Comparison of ENCODE assay signal across 1 cellular context in the genomic region with DNA sequence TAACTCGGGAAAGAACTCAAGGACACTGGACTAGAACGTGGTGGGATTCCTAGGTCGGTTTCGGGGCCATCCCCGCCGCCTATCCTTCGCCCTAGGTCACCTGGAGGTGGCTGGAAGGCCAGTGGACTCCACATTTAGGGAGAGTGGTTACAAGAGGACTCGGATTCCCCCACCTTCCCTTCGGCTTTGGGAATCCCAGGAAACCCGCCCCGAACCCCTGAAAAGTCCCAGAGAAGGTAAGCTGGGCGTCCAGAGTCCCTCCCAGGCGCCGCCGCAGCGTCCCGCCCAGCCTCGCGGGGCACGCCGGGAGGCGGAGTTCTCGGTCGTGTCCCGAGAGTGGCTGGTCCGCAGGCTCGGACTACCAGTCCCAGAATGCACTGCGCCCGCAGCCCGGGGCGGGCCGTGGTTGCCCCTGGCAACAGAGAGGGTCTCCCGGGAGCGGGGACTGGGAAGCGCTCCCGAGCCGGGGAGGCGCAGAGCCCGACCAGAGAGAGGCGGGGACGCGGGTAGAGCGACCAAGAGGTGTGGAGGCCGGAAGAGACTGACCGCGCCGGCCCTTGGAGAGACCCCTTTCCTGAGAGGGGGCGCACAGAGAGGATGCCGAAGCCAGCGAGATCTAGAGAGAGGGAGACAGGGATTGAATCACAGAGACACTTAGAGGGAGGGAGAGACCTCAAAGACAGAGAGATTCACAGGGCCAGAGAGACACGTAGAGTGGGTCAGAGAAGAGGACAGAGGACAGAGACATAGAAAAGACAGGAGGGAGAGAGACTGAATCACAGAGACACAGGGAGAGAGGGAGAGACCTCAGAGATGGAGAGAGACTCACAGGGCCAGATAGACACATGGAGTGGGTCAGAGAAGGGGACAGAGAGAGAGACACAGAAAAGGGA.
TF ChIP-seq lines count a peak whose summit lies in the region.

No MANE protein-coding gene starts in this region.

TF ChIP-seq in HepG2, 621 proteins besides CTCF, POLR2A, EP300 and RAD21 (continued from another document and continues in another):
- TF ChIP-seq, protein P1, sequence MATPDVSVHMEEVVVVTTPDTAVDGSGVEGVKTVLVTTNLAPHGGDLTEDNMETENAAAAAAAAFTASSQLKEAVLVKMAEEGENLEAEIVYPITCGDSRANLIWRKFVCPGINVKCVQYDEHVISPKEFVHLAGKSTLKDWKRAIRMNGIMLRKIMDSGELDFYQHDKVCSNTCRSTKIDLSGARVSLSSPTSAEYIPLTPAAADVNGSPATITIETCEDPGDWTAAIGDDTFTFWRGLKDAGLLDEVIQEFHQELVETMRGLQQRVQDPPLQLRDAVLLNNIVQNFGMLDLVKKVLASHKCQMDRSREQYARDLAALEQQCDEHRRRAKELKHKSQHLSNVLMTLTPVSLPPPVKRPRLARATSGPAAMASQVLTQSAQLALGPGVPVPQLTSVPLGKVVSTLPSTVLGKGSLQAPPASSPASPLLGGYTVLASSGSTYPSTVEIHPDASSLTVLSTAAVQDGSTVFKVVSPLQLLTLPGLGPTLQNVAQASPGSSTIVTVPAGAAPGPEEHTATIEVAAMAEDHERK (CRISPR knock-in tag; IDR thresholded peaks at IDR 0.05; ENCODE audit: low read depth), result peak; percentile 57; the same call in 1 of the 2 replicates
- TF ChIP-seq SMAD3 (CRISPR knock-in tag; IDR thresholded peaks at IDR 0.05) (no peak), AGO2 (optimal IDR thresholded peaks at IDR 0.05; ENCODE audit: low read depth, low read length) (peak; percentile 19), ZNF703 (CRISPR knock-in tag; IDR thresholded peaks at IDR 0.05; ENCODE audit: borderline replicate concordance) (no peak), ZBTB7A (CRISPR knock-in tag; IDR thresholded peaks at IDR 0.05) (0 out of 2 replicates have a peak, but pooled peaks have one; percentile 31), KLF12 (CRISPR knock-in tag; IDR thresholded peaks at IDR 0.05; ENCODE audit: borderline replicate concordance) (0 out of 2 replicates have a peak, but pooled peaks have one; percentile 59), ARNT (IDR thresholded peaks at IDR 0.05) (no peak), GABPA (IDR thresholded peaks at IDR 0.05; ENCODE audit: low read depth, low read length) (no peak), GABPA (CRISPR knock-in tag; IDR thresholded peaks at IDR 0.05; ENCODE audit: low read depth) (peak; percentile 44; the same call in 1 of the 2 replicates), MAZ (IDR thresholded peaks at IDR 0.05; ENCODE audit: borderline replicate concordance, low read depth, low read length) (peak; percentile 51; the same call in 1 of the 2 replicates), MAZ (CRISPR knock-in tag; IDR thresholded peaks at IDR 0.05; ENCODE audit: low read depth) (peak; percentile 81), POLR2AphosphoS2 (IDR thresholded peaks at IDR 0.05; ENCODE audit: low read depth, low read length) (0 out of 2 replicates have a peak, but pooled peaks have one; percentile 10), NFYC (CRISPR knock-in tag; IDR thresholded peaks at IDR 0.05) (peak; percentile 25; the same call in 1 of the 2 replicates), HDAC1 (CRISPR knock-in tag; IDR thresholded peaks at IDR 0.05) (0 out of 2 replicates have a peak, but pooled peaks have one; percentile 50), ZNF841 (CRISPR knock-in tag; IDR thresholded peaks at IDR 0.05; ENCODE audit: borderline replicate concordance) (no peak), IRF2 (CRISPR knock-in tag; IDR thresholded peaks at IDR 0.05) (peak; percentile 68), HNRNPL (IDR thresholded peaks at IDR 0.05; ENCODE audit: low read depth, low read length) (no peak), U2AF2 (IDR thresholded peaks at IDR 0.05; ENCODE audit: low read depth, low read length) (peak; percentile 88; the same call in 1 of the 2 replicates), SRSF9 (IDR thresholded peaks at IDR 0.05; ENCODE audit: borderline replicate concordance, insufficient read depth, low read depth, low read length, poor library complexity, severe bottlenecking) (no peak), MXI1 (IDR thresholded peaks at IDR 0.05; ENCODE audit: borderline replicate concordance, low read depth, low read length) (peak; percentile 76; the same call in 1 of the 3 replicates), CREB1 (IDR thresholded peaks at IDR 0.05) (no peak), CREB1 (CRISPR knock-in tag; IDR thresholded peaks at IDR 0.05) (peak; percentile 42; the same call in 1 of the 2 replicates), DNMT3B (CRISPR knock-in tag; conservative IDR thresholded peaks at IDR 0.05) (no peak), ETV6 (CRISPR knock-in tag; conservative IDR thresholded peaks at IDR 0.05) (no peak), HOXA3 (CRISPR knock-in tag; IDR thresholded peaks at IDR 0.05) (peak; percentile 19; the same call in 1 of the 2 replicates), HNRNPLL (IDR thresholded peaks at IDR 0.05; ENCODE audit: low read depth, low read length, poor library complexity, severe bottlenecking) (peak; percentile 86), YY1 (IDR thresholded peaks at IDR 0.05; ENCODE audit: insufficient read depth, insufficient replicate concordance, low read depth, low read length) (peak; percentile 67), RCOR2 (CRISPR knock-in tag; IDR thresholded peaks at IDR 0.05) (no peak), SPEN (CRISPR knock-in tag; IDR thresholded peaks at IDR 0.05; ENCODE audit: low read depth) (0 out of 2 replicates have a peak, but pooled peaks have one; percentile 58), KLF13 (CRISPR knock-in tag; IDR thresholded peaks at IDR 0.05) (no peak), HMG20A (CRISPR knock-in tag; IDR thresholded peaks at IDR 0.05; ENCODE audit: borderline replicate concordance) (no peak)
- TF ChIP-seq, protein P2, sequence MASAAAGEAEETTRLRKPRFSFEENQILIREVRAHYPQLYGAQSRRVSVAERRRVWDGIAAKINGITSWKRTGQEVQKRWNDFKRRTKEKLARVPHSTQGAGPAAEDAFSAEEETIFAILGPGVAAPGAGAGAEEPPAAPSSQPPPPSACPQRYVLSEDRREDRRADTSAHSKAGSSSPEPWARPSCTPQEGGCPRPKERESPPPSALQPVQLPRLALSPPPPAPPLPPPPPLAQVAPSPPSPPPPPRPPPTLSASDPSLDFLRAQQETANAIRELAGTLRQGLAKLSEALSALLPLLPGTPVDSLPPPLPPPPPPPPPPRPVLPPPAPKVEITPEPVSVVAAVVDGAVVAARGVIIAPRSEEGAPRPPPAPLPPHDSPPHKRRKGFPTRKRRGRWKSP (CRISPR knock-in tag; IDR thresholded peaks at IDR 0.05), result 0 out of 2 replicates have a peak, but pooled peaks have one; percentile 45
- TF ChIP-seq, protein P3, sequence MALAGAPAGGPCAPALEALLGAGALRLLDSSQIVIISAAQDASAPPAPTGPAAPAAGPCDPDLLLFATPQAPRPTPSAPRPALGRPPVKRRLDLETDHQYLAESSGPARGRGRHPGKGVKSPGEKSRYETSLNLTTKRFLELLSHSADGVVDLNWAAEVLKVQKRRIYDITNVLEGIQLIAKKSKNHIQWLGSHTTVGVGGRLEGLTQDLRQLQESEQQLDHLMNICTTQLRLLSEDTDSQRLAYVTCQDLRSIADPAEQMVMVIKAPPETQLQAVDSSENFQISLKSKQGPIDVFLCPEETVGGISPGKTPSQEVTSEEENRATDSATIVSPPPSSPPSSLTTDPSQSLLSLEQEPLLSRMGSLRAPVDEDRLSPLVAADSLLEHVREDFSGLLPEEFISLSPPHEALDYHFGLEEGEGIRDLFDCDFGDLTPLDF (CRISPR knock-in tag; IDR thresholded peaks at IDR 0.05), result peak; percentile 79; the same call in 1 of the 2 replicates
- TF ChIP-seq, protein P4, sequence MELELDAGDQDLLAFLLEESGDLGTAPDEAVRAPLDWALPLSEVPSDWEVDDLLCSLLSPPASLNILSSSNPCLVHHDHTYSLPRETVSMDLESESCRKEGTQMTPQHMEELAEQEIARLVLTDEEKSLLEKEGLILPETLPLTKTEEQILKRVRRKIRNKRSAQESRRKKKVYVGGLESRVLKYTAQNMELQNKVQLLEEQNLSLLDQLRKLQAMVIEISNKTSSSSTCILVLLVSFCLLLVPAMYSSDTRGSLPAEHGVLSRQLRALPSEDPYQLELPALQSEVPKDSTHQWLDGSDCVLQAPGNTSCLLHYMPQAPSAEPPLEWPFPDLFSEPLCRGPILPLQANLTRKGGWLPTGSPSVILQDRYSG (CRISPR knock-in tag; IDR thresholded peaks at IDR 0.05), result no peak
- TF ChIP-seq, protein P5, sequence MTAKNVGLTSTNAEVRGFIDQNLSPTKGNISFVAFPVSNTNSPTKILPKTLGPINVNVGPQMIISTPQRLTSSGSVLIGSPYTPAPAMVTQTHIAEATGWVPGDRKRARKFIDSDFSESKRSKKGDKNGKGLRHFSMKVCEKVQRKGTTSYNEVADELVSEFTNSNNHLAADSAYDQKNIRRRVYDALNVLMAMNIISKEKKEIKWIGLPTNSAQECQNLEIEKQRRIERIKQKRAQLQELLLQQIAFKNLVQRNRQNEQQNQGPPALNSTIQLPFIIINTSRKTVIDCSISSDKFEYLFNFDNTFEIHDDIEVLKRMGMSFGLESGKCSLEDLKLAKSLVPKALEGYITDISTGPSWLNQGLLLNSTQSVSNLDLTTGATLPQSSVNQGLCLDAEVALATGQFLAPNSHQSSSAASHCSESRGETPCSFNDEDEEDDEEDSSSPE (CRISPR knock-in tag; IDR thresholded peaks at IDR 0.05), result peak; percentile 49; the same call in 1 of the 2 replicates
- TF ChIP-seq, protein P6, sequence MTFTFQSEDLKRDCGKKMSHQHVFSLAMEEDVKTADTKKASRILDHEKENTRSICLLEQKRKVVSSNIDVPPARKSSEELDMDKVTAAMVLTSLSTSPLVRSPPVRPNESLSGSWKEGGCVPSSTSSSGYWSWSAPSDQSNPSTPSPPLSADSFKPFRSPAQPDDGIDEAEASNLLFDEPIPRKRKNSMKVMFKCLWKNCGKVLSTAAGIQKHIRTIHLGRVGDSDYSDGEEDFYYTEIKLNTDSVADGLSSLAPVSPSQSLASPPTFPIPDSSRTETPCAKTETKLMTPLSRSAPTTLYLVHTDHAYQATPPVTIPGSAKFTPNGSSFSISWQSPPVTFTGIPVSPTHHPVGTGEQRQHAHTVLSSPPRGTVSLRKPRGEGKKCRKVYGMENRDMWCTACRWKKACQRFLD (CRISPR knock-in tag; IDR thresholded peaks at IDR 0.05; ENCODE audit: borderline replicate concordance), result 0 out of 2 replicates have a peak, but pooled peaks have one; percentile 31
- TF ChIP-seq, protein P7, sequence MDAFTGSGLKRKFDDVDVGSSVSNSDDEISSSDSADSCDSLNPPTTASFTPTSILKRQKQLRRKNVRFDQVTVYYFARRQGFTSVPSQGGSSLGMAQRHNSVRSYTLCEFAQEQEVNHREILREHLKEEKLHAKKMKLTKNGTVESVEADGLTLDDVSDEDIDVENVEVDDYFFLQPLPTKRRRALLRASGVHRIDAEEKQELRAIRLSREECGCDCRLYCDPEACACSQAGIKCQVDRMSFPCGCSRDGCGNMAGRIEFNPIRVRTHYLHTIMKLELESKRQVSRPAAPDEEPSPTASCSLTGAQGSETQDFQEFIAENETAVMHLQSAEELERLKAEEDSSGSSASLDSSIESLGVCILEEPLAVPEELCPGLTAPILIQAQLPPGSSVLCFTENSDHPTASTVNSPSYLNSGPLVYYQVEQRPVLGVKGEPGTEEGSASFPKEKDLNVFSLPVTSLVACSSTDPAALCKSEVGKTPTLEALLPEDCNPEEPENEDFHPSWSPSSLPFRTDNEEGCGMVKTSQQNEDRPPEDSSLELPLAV (CRISPR knock-in tag; conservative IDR thresholded peaks at IDR 0.05; ENCODE audit: low read depth), result no peak
- TF ChIP-seq, protein P8, sequence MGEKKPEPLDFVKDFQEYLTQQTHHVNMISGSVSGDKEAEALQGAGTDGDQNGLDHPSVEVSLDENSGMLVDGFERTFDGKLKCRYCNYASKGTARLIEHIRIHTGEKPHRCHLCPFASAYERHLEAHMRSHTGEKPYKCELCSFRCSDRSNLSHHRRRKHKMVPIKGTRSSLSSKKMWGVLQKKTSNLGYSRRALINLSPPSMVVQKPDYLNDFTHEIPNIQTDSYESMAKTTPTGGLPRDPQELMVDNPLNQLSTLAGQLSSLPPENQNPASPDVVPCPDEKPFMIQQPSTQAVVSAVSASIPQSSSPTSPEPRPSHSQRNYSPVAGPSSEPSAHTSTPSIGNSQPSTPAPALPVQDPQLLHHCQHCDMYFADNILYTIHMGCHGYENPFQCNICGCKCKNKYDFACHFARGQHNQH (CRISPR knock-in tag; IDR thresholded peaks at IDR 0.05), result peak; percentile 61
- TF ChIP-seq, protein P9, sequence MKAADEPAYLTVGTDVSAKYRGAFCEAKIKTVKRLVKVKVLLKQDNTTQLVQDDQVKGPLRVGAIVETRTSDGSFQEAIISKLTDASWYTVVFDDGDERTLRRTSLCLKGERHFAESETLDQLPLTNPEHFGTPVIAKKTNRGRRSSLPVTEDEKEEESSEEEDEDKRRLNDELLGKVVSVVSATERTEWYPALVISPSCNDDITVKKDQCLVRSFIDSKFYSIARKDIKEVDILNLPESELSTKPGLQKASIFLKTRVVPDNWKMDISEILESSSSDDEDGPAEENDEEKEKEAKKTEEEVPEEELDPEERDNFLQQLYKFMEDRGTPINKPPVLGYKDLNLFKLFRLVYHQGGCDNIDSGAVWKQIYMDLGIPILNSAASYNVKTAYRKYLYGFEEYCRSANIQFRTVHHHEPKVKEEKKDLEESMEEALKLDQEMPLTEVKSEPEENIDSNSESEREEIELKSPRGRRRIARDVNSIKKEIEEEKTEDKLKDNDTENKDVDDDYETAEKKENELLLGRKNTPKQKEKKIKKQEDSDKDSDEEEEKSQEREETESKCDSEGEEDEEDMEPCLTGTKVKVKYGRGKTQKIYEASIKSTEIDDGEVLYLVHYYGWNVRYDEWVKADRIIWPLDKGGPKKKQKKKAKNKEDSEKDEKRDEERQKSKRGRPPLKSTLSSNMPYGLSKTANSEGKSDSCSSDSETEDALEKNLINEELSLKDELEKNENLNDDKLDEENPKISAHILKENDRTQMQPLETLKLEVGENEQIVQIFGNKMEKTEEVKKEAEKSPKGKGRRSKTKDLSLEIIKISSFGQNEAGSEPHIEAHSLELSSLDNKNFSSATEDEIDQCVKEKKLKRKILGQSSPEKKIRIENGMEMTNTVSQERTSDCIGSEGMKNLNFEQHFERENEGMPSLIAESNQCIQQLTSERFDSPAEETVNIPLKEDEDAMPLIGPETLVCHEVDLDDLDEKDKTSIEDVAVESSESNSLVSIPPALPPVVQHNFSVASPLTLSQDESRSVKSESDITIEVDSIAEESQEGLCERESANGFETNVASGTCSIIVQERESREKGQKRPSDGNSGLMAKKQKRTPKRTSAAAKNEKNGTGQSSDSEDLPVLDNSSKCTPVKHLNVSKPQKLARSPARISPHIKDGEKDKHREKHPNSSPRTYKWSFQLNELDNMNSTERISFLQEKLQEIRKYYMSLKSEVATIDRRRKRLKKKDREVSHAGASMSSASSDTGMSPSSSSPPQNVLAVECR (CRISPR knock-in tag; IDR thresholded peaks at IDR 0.05; ENCODE audit: borderline replicate concordance), result peak; percentile 70; the same call in 1 of the 2 replicates
- TF ChIP-seq, protein P10, sequence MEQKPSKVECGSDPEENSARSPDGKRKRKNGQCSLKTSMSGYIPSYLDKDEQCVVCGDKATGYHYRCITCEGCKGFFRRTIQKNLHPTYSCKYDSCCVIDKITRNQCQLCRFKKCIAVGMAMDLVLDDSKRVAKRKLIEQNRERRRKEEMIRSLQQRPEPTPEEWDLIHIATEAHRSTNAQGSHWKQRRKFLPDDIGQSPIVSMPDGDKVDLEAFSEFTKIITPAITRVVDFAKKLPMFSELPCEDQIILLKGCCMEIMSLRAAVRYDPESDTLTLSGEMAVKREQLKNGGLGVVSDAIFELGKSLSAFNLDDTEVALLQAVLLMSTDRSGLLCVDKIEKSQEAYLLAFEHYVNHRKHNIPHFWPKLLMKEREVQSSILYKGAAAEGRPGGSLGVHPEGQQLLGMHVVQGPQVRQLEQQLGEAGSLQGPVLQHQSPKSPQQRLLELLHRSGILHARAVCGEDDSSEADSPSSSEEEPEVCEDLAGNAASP (CRISPR knock-in tag; IDR thresholded peaks at IDR 0.05; ENCODE audit: borderline replicate concordance), result peak; percentile 46; the same call in 1 of the 2 replicates
